Comparison of ENCODE assay signal across 1 cellular context in the genomic region with DNA sequence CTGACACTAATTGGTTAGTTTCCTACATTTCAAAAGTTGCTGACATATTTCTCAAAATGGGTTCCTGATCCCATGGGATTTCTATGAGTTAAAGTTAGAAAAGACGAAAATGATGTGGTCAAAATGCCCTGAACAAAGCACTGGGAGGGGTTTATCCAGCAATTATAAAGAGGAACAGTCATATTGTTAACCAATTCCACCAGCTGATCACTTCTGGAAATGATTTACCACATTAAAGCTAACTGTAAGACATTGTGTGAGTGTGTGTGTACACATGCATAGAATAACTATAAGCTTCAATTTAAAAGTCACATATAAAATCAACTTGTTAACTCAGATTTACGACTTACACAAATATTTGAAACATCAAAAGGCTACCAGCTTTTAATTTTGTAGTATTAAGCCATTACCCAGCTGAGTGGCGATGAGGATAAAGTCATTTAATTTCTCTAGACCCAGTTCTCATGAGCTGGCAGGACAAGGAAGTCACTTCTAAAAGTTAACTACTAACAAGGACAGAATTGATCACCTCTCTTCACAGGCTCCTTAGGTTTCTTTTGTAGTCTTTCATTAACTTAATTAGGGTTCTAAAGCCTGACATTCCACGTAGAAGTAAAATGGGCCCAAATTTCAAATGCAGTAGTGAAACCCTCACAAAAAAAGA.
TF ChIP-seq lines count a peak whose summit lies in the region.

No MANE protein-coding gene starts in this region.

TF ChIP-seq in GM12878, 131 proteins besides CTCF, POLR2A, EP300 and RAD21 (continues in another document):
- no peak; the same call in 1 of the 2 replicates for TF ChIP-seq NR2F1 (conservative IDR thresholded peaks at IDR 0.05)
- TF ChIP-seq, protein P1, sequence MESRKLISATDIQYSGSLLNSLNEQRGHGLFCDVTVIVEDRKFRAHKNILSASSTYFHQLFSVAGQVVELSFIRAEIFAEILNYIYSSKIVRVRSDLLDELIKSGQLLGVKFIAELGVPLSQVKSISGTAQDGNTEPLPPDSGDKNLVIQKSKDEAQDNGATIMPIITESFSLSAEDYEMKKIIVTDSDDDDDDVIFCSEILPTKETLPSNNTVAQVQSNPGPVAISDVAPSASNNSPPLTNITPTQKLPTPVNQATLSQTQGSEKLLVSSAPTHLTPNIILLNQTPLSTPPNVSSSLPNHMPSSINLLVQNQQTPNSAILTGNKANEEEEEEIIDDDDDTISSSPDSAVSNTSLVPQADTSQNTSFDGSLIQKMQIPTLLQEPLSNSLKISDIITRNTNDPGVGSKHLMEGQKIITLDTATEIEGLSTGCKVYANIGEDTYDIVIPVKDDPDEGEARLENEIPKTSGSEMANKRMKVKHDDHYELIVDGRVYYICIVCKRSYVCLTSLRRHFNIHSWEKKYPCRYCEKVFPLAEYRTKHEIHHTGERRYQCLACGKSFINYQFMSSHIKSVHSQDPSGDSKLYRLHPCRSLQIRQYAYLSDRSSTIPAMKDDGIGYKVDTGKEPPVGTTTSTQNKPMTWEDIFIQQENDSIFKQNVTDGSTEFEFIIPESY (IDR thresholded peaks at IDR 0.05) = no peak
- TF ChIP-seq ESRRA (IDR thresholded peaks at IDR 0.05; ENCODE audit: low read length) = no peak
- TF ChIP-seq HDGF (IDR thresholded peaks at IDR 0.05) = no peak
- TF ChIP-seq MTA2 (IDR thresholded peaks at IDR 0.05; ENCODE audit: low read depth) = peak; percentile 95
- TF ChIP-seq TBL1XR1 (IDR thresholded peaks at IDR 0.05; ENCODE audit: low read depth, low read length) = peak; percentile 44; the same call in 1 of the 2 replicates
- TF ChIP-seq IRF4 (IDR thresholded peaks at IDR 0.05; ENCODE audit: low read depth, low read length) = no peak
- TF ChIP-seq POLR2AphosphoS2 (IDR thresholded peaks at IDR 0.05; ENCODE audit: low read depth, low read length) = no peak
- TF ChIP-seq NFYA (IDR thresholded peaks at IDR 0.05; ENCODE audit: borderline replicate concordance, low read depth, low read length) = no peak
- no peak for TF ChIP-seq CREM (IDR thresholded peaks at IDR 0.05; ENCODE audit: low read depth)
- no peak for TF ChIP-seq FOS (IDR thresholded peaks at IDR 0.05; ENCODE audit: borderline replicate concordance, extremely low read depth, insufficient read length)
- TF ChIP-seq HDAC6 (IDR thresholded peaks at IDR 0.05; ENCODE audit: unreplicated experiment) = no peak
- no peak for TF ChIP-seq CHD4 (IDR thresholded peaks at IDR 0.05)
- no peak for TF ChIP-seq RBBP5 (conservative IDR thresholded peaks at IDR 0.05)
- TF ChIP-seq, protein P2, sequence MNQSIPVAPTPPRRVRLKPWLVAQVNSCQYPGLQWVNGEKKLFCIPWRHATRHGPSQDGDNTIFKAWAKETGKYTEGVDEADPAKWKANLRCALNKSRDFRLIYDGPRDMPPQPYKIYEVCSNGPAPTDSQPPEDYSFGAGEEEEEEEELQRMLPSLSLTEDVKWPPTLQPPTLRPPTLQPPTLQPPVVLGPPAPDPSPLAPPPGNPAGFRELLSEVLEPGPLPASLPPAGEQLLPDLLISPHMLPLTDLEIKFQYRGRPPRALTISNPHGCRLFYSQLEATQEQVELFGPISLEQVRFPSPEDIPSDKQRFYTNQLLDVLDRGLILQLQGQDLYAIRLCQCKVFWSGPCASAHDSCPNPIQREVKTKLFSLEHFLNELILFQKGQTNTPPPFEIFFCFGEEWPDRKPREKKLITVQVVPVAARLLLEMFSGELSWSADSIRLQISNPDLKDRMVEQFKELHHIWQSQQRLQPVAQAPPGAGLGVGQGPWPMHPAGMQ (IDR thresholded peaks at IDR 0.05; ENCODE audit: borderline replicate concordance) = no peak
- TF ChIP-seq NFXL1 (IDR thresholded peaks at IDR 0.05; ENCODE audit: borderline replicate concordance) = no peak
- TF ChIP-seq, protein P3, sequence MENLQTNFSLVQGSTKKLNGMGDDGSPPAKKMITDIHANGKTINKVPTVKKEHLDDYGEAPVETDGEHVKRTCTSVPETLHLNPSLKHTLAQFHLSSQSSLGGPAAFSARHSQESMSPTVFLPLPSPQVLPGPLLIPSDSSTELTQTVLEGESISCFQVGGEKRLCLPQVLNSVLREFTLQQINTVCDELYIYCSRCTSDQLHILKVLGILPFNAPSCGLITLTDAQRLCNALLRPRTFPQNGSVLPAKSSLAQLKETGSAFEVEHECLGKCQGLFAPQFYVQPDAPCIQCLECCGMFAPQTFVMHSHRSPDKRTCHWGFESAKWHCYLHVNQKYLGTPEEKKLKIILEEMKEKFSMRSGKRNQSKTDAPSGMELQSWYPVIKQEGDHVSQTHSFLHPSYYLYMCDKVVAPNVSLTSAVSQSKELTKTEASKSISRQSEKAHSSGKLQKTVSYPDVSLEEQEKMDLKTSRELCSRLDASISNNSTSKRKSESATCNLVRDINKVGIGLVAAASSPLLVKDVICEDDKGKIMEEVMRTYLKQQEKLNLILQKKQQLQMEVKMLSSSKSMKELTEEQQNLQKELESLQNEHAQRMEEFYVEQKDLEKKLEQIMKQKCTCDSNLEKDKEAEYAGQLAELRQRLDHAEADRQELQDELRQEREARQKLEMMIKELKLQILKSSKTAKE (IDR thresholded peaks at IDR 0.05; ENCODE audit: low read depth, poor library complexity, severe bottlenecking) = no peak
- no peak for TF ChIP-seq SREBF2 (IDR thresholded peaks at IDR 0.05; ENCODE audit: low read length)
- TF ChIP-seq, protein P4, sequence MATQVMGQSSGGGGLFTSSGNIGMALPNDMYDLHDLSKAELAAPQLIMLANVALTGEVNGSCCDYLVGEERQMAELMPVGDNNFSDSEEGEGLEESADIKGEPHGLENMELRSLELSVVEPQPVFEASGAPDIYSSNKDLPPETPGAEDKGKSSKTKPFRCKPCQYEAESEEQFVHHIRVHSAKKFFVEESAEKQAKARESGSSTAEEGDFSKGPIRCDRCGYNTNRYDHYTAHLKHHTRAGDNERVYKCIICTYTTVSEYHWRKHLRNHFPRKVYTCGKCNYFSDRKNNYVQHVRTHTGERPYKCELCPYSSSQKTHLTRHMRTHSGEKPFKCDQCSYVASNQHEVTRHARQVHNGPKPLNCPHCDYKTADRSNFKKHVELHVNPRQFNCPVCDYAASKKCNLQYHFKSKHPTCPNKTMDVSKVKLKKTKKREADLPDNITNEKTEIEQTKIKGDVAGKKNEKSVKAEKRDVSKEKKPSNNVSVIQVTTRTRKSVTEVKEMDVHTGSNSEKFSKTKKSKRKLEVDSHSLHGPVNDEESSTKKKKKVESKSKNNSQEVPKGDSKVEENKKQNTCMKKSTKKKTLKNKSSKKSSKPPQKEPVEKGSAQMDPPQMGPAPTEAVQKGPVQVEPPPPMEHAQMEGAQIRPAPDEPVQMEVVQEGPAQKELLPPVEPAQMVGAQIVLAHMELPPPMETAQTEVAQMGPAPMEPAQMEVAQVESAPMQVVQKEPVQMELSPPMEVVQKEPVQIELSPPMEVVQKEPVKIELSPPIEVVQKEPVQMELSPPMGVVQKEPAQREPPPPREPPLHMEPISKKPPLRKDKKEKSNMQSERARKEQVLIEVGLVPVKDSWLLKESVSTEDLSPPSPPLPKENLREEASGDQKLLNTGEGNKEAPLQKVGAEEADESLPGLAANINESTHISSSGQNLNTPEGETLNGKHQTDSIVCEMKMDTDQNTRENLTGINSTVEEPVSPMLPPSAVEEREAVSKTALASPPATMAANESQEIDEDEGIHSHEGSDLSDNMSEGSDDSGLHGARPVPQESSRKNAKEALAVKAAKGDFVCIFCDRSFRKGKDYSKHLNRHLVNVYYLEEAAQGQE (IDR thresholded peaks at IDR 0.05; ENCODE audit: low read depth, low read length) = no peak
- no peak for TF ChIP-seq RB1 (IDR thresholded peaks at IDR 0.05; ENCODE audit: borderline replicate concordance)
- TF ChIP-seq CBX5 (IDR thresholded peaks at IDR 0.05; ENCODE audit: low read depth) = no peak
- TF ChIP-seq POLR2AphosphoS5 (IDR thresholded peaks at IDR 0.05; ENCODE audit: low read length) = no peak
- TF ChIP-seq ATF7 (IDR thresholded peaks at IDR 0.05; ENCODE audit: low read depth) = no peak
- TF ChIP-seq RELA (IDR thresholded peaks at IDR 0.05; ENCODE audit: borderline replicate concordance, partially characterized antibody) = no peak
- TF ChIP-seq, protein P5, sequence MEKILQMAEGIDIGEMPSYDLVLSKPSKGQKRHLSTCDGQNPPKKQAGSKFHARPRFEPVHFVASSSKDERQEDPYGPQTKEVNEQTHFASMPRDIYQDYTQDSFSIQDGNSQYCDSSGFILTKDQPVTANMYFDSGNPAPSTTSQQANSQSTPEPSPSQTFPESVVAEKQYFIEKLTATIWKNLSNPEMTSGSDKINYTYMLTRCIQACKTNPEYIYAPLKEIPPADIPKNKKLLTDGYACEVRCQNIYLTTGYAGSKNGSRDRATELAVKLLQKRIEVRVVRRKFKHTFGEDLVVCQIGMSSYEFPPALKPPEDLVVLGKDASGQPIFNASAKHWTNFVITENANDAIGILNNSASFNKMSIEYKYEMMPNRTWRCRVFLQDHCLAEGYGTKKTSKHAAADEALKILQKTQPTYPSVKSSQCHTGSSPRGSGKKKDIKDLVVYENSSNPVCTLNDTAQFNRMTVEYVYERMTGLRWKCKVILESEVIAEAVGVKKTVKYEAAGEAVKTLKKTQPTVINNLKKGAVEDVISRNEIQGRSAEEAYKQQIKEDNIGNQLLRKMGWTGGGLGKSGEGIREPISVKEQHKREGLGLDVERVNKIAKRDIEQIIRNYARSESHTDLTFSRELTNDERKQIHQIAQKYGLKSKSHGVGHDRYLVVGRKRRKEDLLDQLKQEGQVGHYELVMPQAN (conservative IDR thresholded peaks at IDR 0.05) = 0 out of 2 replicates have a peak, but pooled peaks have one; percentile 11
- TF ChIP-seq WRNIP1 (IDR thresholded peaks at IDR 0.05; ENCODE audit: borderline replicate concordance, low read depth, low read length) = no peak
- no peak for TF ChIP-seq ZSCAN29 (IDR thresholded peaks at IDR 0.05)
- TF ChIP-seq KLF5 (IDR thresholded peaks at IDR 0.05; ENCODE audit: partially characterized antibody) = no peak
- no peak for TF ChIP-seq YY1 (IDR thresholded peaks at IDR 0.05; ENCODE audit: low read depth, low read length)
- TF ChIP-seq STAT3 (IDR thresholded peaks at IDR 0.05; ENCODE audit: low read depth, low read length) = no peak
- TF ChIP-seq, protein P6, sequence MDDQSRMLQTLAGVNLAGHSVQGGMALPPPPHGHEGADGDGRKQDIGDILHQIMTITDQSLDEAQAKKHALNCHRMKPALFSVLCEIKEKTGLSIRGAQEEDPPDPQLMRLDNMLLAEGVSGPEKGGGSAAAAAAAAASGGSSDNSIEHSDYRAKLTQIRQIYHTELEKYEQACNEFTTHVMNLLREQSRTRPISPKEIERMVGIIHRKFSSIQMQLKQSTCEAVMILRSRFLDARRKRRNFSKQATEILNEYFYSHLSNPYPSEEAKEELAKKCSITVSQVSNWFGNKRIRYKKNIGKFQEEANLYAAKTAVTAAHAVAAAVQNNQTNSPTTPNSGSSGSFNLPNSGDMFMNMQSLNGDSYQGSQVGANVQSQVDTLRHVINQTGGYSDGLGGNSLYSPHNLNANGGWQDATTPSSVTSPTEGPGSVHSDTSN (IDR thresholded peaks at IDR 0.05; ENCODE audit: insufficient replicate concordance, low read depth, low read length) = no peak
- TF ChIP-seq NR2C2 (IDR thresholded peaks at IDR 0.05; ENCODE audit: borderline replicate concordance, control insufficient read depth, insufficient read length, low read depth) = no peak
- TF ChIP-seq, protein P7, sequence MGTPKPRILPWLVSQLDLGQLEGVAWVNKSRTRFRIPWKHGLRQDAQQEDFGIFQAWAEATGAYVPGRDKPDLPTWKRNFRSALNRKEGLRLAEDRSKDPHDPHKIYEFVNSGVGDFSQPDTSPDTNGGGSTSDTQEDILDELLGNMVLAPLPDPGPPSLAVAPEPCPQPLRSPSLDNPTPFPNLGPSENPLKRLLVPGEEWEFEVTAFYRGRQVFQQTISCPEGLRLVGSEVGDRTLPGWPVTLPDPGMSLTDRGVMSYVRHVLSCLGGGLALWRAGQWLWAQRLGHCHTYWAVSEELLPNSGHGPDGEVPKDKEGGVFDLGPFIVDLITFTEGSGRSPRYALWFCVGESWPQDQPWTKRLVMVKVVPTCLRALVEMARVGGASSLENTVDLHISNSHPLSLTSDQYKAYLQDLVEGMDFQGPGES (IDR thresholded peaks at IDR 0.05) = no peak
- 0 out of 2 replicates have a peak, but pooled peaks have one; percentile 20 for TF ChIP-seq JUNB (IDR thresholded peaks at IDR 0.05)
- TF ChIP-seq, protein P8, sequence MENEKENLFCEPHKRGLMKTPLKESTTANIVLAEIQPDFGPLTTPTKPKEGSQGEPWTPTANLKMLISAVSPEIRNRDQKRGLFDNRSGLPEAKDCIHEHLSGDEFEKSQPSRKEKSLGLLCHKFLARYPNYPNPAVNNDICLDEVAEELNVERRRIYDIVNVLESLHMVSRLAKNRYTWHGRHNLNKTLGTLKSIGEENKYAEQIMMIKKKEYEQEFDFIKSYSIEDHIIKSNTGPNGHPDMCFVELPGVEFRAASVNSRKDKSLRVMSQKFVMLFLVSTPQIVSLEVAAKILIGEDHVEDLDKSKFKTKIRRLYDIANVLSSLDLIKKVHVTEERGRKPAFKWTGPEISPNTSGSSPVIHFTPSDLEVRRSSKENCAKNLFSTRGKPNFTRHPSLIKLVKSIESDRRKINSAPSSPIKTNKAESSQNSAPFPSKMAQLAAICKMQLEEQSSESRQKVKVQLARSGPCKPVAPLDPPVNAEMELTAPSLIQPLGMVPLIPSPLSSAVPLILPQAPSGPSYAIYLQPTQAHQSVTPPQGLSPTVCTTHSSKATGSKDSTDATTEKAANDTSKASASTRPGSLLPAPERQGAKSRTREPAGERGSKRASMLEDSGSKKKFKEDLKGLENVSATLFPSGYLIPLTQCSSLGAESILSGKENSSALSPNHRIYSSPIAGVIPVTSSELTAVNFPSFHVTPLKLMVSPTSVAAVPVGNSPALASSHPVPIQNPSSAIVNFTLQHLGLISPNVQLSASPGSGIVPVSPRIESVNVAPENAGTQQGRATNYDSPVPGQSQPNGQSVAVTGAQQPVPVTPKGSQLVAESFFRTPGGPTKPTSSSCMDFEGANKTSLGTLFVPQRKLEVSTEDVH (IDR thresholded peaks at IDR 0.05; ENCODE audit: low read depth, partially characterized antibody) = no peak
- TF ChIP-seq MTA3 (IDR thresholded peaks at IDR 0.05; ENCODE audit: borderline replicate concordance, low read length) = no peak
- no peak for TF ChIP-seq EZH2 (IDR thresholded peaks at IDR 0.05; ENCODE audit: borderline replicate concordance, control insufficient read depth, low read depth, low read length)
- TF ChIP-seq, protein P9, sequence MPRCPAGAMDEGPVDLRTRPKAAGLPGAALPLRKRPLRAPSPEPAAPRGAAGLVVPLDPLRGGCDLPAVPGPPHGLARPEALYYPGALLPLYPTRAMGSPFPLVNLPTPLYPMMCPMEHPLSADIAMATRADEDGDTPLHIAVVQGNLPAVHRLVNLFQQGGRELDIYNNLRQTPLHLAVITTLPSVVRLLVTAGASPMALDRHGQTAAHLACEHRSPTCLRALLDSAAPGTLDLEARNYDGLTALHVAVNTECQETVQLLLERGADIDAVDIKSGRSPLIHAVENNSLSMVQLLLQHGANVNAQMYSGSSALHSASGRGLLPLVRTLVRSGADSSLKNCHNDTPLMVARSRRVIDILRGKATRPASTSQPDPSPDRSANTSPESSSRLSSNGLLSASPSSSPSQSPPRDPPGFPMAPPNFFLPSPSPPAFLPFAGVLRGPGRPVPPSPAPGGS (IDR thresholded peaks at IDR 0.05; ENCODE audit: borderline replicate concordance, insufficient read depth, low read depth, low read length, poor library complexity, severe bottlenecking) = no peak
- no peak for TF ChIP-seq PAX8 (IDR thresholded peaks at IDR 0.05)
- no peak for TF ChIP-seq PAX5 (IDR thresholded peaks at IDR 0.05; ENCODE audit: borderline replicate concordance, low read depth, low read length)
